ENCODE assay signal across 8 cellular contexts in genomic region chr4:5708171-5708828, GRCh38. TPM values are rescaled to one million over a fixed set of nuclear protein-coding genes. Genes with fewer than 3 reads are reported as not detected.
DNase-seq lines count a peak whose midpoint lies in the region; ATAC-seq, FAIRE-seq and TF ChIP-seq lines count a peak whose summit lies in the region.

TSS of gene EVC2 (minus strand) at chr4:5708559. CDS start at chr4:5708513, 46 bp downstream.

- H3K79me2 ChIP-seq in MM.1S (ENCODE audit: low read length), result peaks cover 53% of the 10 kb centered on the region

- no peaks in the 10 kb centered on the region for H3K9me2 ChIP-seq in MM.1S (replicated peaks; ENCODE audit: insufficient read depth, low read length)

- no peaks in the 10 kb centered on the region for H3K4me1 ChIP-seq in CD8-positive, alpha-beta T cell (ENCODE audit: insufficient read depth, low read length)
- H3K4me1 ChIP-seq in MM.1S (ENCODE audit: low read length), result peaks cover 53% of the 10 kb centered on the region
- no peaks in the 10 kb centered on the region for H3K4me1 ChIP-seq in small intestine (ENCODE audit: control insufficient read depth in 2 of 2, insufficient read depth in 1 of 2, low read depth in 1 of 2, low read length in 1 of 2)

- H3K27ac ChIP-seq in CD8-positive, alpha-beta T cell (ENCODE audit: low read depth, low read length), result no peak within 1 kb of the TSS
- peak within 1 kb of the TSS; percentile 63; the same call in 1 of the 2 replicates for H3K27ac ChIP-seq in MM.1S (ENCODE audit: low read length)
- peak within 1 kb of the TSS; percentile 30 to 63 for H3K27ac ChIP-seq in small intestine (ENCODE audit: low read depth in 1 of 2, low read length in 1 of 2)

- peaks cover 3% of the 10 kb centered on the region for H3K36me3 Mint-ChIP-seq in CD8-positive, alpha-beta T cell

- peak in 4 of 7 experiments; percentile 16 to 36 (median 24) for DNase-seq in CD8-positive, alpha-beta T cell
- DNase-seq in MM.1S, result peak; percentile 83
- peak; percentile 28 for DNase-seq in cerebellar cortex (ENCODE audit: low spot score)
- peak; percentile 70 for DNase-seq in iris pigment epithelial cell (ENCODE audit: low read depth)
- DNase-seq in small intestine, result no peak
- DNase-seq in NCI-H774 (lab: John Stamatoyannopoulos, UW), result no peak
- DNase-seq in NCI-H2196 (lab: John Stamatoyannopoulos, UW; ENCODE audit: unreplicated experiment), result no peak
- no peak for DNase-seq in SIG-M5 treated with dmso at 0.1 percent for 504 hours (lab: John Stamatoyannopoulos, UW; ENCODE audit: unreplicated experiment)

- 3 to 8% (median 7%) methylated on average over 36 to 62 of the region's 62 CpGs for WGBS in small intestine, 3 donors

- peak within 1 kb of the TSS; percentile 69 for H3K4me3 Mint-ChIP-seq in CD8-positive, alpha-beta T cell

- peak within 1 kb of the TSS; percentile 90 for H3K9ac ChIP-seq in MM.1S (ENCODE audit: low read length)

- H3K4me1 Mint-ChIP-seq in CD8-positive, alpha-beta T cell (ENCODE audit: low read depth), result peaks cover 24% of the 10 kb centered on the region

- CTCF ChIA-PET in CD8-positive, alpha-beta T cell (lab: Charles Lee), result no interaction called here

- no peaks in the 10 kb centered on the region for H4K20me1 ChIP-seq in MM.1S (ENCODE audit: insufficient read depth, low read length)

- FAIRE-seq in small intestine (lab: Jason Lieb, UNC), result no peak

- peaks cover 26% of the 10 kb centered on the region for H3F3A ChIP-seq in MM.1S (ENCODE audit: insufficient read depth, low read length)

- H3K9me3 ChIP-seq in CD8-positive, alpha-beta T cell (ENCODE audit: low read length), result no peaks in the 10 kb centered on the region
- H3K9me3 ChIP-seq in MM.1S (replicated peaks; ENCODE audit: insufficient read depth, low read length) (no peaks in the 10 kb centered on the region), small intestine (ENCODE audit: control insufficient read depth, low read depth) (no peaks in the 10 kb centered on the region)

- H2AFZ ChIP-seq in MM.1S (ENCODE audit: low read length), result peak within 1 kb of the TSS; percentile 75

- H3K36me3 ChIP-seq in CD8-positive, alpha-beta T cell (ENCODE audit: insufficient read depth, low read length), result no peaks in the 10 kb centered on the region
- H3K36me3 ChIP-seq in MM.1S (replicated peaks; ENCODE audit: insufficient read depth, low read length) (no peaks in the 10 kb centered on the region), small intestine (ENCODE audit: control insufficient read depth in 2 of 2, insufficient read depth in 2 of 2, low read length in 2 of 2) (no peaks in the 10 kb centered on the region)

- POLR2A ChIA-PET in CD8-positive, alpha-beta T cell (lab: Charles Lee), result no interaction called here

- peaks cover 44% of the 10 kb centered on the region for H3K27me3 Mint-ChIP-seq in CD8-positive, alpha-beta T cell (ENCODE audit: low read depth)

- no peak for TF ChIP-seq CTCF in CD8-positive, alpha-beta T cell (IDR thresholded peaks at IDR 0.05)
- TF ChIP-seq CTCF in MM.1S (IDR thresholded peaks at IDR 0.05; ENCODE audit: low read length), result no peak; the same call in 1 of the 2 replicates

- intact Hi-C loops in CD8-positive, alpha-beta T cell (cut with DNase I, micrococcal nuclease), result no loop called here

- H3K9me3 Mint-ChIP-seq in CD8-positive, alpha-beta T cell, result peaks cover 3% of the 10 kb centered on the region

- peaks cover 2% of the 10 kb centered on the region for H3K27me3 ChIP-seq in CD8-positive, alpha-beta T cell (ENCODE audit: insufficient read depth, low read length)
- H3K27me3 ChIP-seq in MM.1S (replicated peaks; ENCODE audit: insufficient read depth, low read length) (no peaks in the 10 kb centered on the region), small intestine (ENCODE audit: control insufficient read depth in 2 of 2, insufficient read depth in 2 of 2, low read length in 2 of 2) (peaks cover 4 to 9% of the 10 kb centered on the region in 2 donors)

- H3K4me2 ChIP-seq in MM.1S (ENCODE audit: low read depth, low read length), result peak within 1 kb of the TSS; percentile 96

- ATAC-seq in CD8-positive, alpha-beta T cell, result peak; percentile 59

- H3K4me3 ChIP-seq in CD8-positive, alpha-beta T cell (ENCODE audit: low read depth, low read length), result no peak within 1 kb of the TSS
- H3K4me3 ChIP-seq in MM.1S (ENCODE audit: low read length), result peak within 1 kb of the TSS; percentile 67
- peak within 1 kb of the TSS in 1 of 2 donors; percentile 37 for H3K4me3 ChIP-seq in small intestine (ENCODE audit: low read depth in 1 of 2, low read length in 2 of 2)

- H3K27ac Mint-ChIP-seq in CD8-positive, alpha-beta T cell, result no peak within 1 kb of the TSS

RNA-seq across cellular contexts. Expression of gene EVC2, which starts in this region (rescaled TPM):
- 1 to 10 TPM; 1.2 to 1.4 TPM for total RNA-seq in CD8-positive, alpha-beta T cell
- polyA plus RNA-seq in small intestine, result 1 to 10 TPM in 1 of 3 donors, under 1 TPM in 1, not detected in 1; 0.27 to 1.3 TPM

Comparison
In these comparisons a context has a peak if more than half of its experiments do, and no peak if none do; other contexts are left out.
1. DNase-seq: peak in CD8-positive, alpha-beta T cell (4 of 7), MM.1S (single experiment), cerebellar cortex (single experiment) and iris pigment epithelial cell (single experiment); none in small intestine (single experiment), NCI-H774 (single experiment), NCI-H2196 (single experiment) and SIG-M5 treated with dmso at 0.1 percent for 504 hours (single experiment).